In the genomic region with DNA sequence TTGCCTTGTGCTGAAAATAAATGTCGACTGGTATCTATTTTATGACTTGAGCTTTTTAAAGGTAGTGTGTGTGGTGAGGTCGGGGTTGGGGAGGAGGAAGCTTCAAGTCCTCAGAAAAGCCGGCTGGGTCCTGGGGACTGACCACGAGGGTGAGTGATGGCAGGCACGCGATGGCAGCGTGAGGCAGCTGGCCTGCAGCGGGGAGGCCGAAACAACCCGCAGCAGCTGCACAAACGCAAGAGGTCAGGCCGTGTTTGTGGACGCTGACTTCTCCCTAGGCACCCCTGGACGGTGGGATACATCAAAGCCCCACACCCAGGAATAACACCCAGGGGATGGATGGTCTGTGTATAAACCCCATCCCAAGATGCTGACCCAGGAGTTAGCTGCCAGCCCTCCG, we compare ENCODE assay signal across 22 cellular contexts.
"Had no signal": no experiment of that assay in that cellular context is flagged by ENCODE, and none has a peak within 500 bp of the region (broad histone marks: within the 10 kb centered on the region; RNA-seq: fewer than 3 reads in every experiment).

No MANE protein-coding gene starts in this region.

- H3K27ac ChIP-seq: epithelial cell of prostate, parathyroid adenoma, sigmoid colon, thyroid gland had no signal

- H3K9me3 Mint-ChIP-seq: activated B cell treated with CpG ODN at 0.5 μM for 24 hours; activated CD4-positive, alpha-beta memory T cell treated with anti-CD3 and anti-CD28 coated beads, Interleukin-2, amount 10 ng/mL, durations not matched to agents 7 days and 5 days; activated T-helper 17 cell treated with anti-CD3 and anti-CD28 coated beads, Interleukin-2, amount 50 U/mL, for 72 hours; neural crest cell had no signal

- ATAC-seq: activated CD8-positive, alpha-beta memory T cell treated with anti-CD3 and anti-CD28 coated beads, Interleukin-2, amount 10 ng/mL, durations not matched to agents 7 days and 5 days; activated T-helper 17 cell treated with anti-CD3 and anti-CD28 coated beads, Interleukin-2, amount 50 U/mL, for 72 hours; left lobe of liver had no signal

- H3K4me3 ChIP-seq: dorsolateral prefrontal cortex, lung, sigmoid colon, thyroid gland had no signal

- H2AFZ ChIP-seq: parathyroid adenoma had no signal

- H3K27me3 ChIP-seq: dorsolateral prefrontal cortex, sigmoid colon, thyroid gland had no signal

- H3K36me3 ChIP-seq: sigmoid colon, thyroid gland had no signal

- H3K36me3 Mint-ChIP-seq: activated CD8-positive, alpha-beta memory T cell treated with anti-CD3 and anti-CD28 coated beads, Interleukin-2, amount 10 ng/mL, durations not matched to agents 7 days and 5 days; brain; mesothelial cell of epicardium had no signal

- H3K27ac Mint-ChIP-seq: activated B cell treated with CpG ODN at 0.5 μM for 24 hours; activated CD4-positive, alpha-beta memory T cell treated with anti-CD3 and anti-CD28 coated beads, Interleukin-2, amount 10 ng/mL, durations not matched to agents 7 days and 5 days; activated CD8-positive, alpha-beta memory T cell treated with anti-CD3 and anti-CD28 coated beads, Interleukin-2, amount 10 ng/mL, durations not matched to agents 7 days and 5 days; activated T-helper 17 cell treated with anti-CD3 and anti-CD28 coated beads, Interleukin-2, amount 50 U/mL, for 72 hours had no signal

- H3K4me1 ChIP-seq: parathyroid adenoma, sigmoid colon, thyroid gland had no signal

- H3K4me3 Mint-ChIP-seq: activated B cell treated with CpG ODN at 0.5 μM for 24 hours; activated CD4-positive, alpha-beta memory T cell treated with anti-CD3 and anti-CD28 coated beads, Interleukin-2, amount 10 ng/mL, durations not matched to agents 7 days and 5 days; activated CD8-positive, alpha-beta memory T cell treated with anti-CD3 and anti-CD28 coated beads, Interleukin-2, amount 10 ng/mL, durations not matched to agents 7 days and 5 days; activated T-helper 17 cell treated with anti-CD3 and anti-CD28 coated beads, Interleukin-2, amount 50 U/mL, for 72 hours; brain; mesothelial cell of epicardium; neural crest cell had no signal

- H3K79me2 ChIP-seq: parathyroid adenoma had no signal

- H3K9ac ChIP-seq: parathyroid adenoma had no signal

- H3K9me3 ChIP-seq: sigmoid colon, thyroid gland had no signal

- DNase-seq: activated B cell treated with CpG ODN at 0.5 μM for 24 hours; activated CD4-positive, alpha-beta memory T cell treated with anti-CD3 and anti-CD28 coated beads, Interleukin-2, amount 10 ng/mL, durations not matched to agents 7 days and 5 days; activated CD4-positive, alpha-beta T cell treated with anti-CD3 and anti-CD28 coated beads for 4 hours; activated CD8-positive, alpha-beta memory T cell treated with anti-CD3 and anti-CD28 coated beads, Interleukin-2, amount 10 ng/mL, durations not matched to agents 7 days and 5 days; activated naive CD4-positive, alpha-beta T cell; central memory CD4-positive, alpha-beta T cell; dorsolateral prefrontal cortex; foreskin fibroblast; hippocampal formation; sigmoid colon; stimulated activated CD4-positive, alpha-beta T cell treated with anti-CD3 and anti-CD28 coated beads, Interleukin-1b, Interleukin-23, amount 100 ng/mL, for 48 hours; stimulated activated CD8-positive, alpha-beta memory T cell treated with anti-CD3 and anti-CD28 coated beads, Interleukin-4, amount 100 ng/mL, for 48 hours; stimulated activated naive CD4-positive, alpha-beta T cell; thyroid gland had no signal
